In genomic region chr1:19177811-19178210, GRCh38 we compare ENCODE assay signal across 29 cellular contexts.
"Had no signal": no experiment of that assay in that cellular context is flagged by ENCODE, and none has a peak within 500 bp of the region (broad histone marks: within the 10 kb centered on the region; RNA-seq: fewer than 3 reads in every experiment).

No MANE protein-coding gene starts in this region.

- H3K4me1 Mint-ChIP-seq: WTC11 had no signal

- H3K4me3 Mint-ChIP-seq: activated CD4-positive, alpha-beta memory T cell treated with anti-CD3 and anti-CD28 coated beads, Interleukin-2, amount 10 ng/mL, durations not matched to agents 7 days and 5 days; activated CD4-positive, alpha-beta T cell treated with anti-CD3 and anti-CD28 coated beads, Interleukin-2, amount 10 ng/mL, durations not matched to agents 7 days and 5 days; activated naive CD4-positive, alpha-beta T cell treated with anti-CD3 and anti-CD28 coated beads for 36 hours; activated naive CD4-positive, alpha-beta T cell treated with anti-CD3 and anti-CD28 coated beads, Interleukin-2, amount 50 U/mL, for 24 hours; activated naive CD8-positive, alpha-beta T cell treated with anti-CD3 and anti-CD28 coated beads for 36 hours; activated naive CD8-positive, alpha-beta T cell treated with anti-CD3 and anti-CD28 coated beads, Interleukin-2, amount 50 U/mL, for 24 hours; activated T-cell treated with anti-CD3 and anti-CD28 coated beads, Interleukin-2, amount 50 U/mL, for 4 hours; activated T-helper 17 cell treated with anti-CD3 and anti-CD28 coated beads, Interleukin-2, amount 50 U/mL, for 72 hours; WTC11 had no signal

- H3K4me1 ChIP-seq: adrenal gland, body of pancreas, colonic mucosa, esophagus squamous epithelium, gastroesophageal sphincter had no signal

- H3K27ac Mint-ChIP-seq: activated CD4-positive, alpha-beta memory T cell treated with anti-CD3 and anti-CD28 coated beads, Interleukin-2, amount 10 ng/mL, durations not matched to agents 7 days and 5 days; activated CD4-positive, alpha-beta T cell treated with anti-CD3 and anti-CD28 coated beads, Interleukin-2, amount 10 ng/mL, durations not matched to agents 7 days and 5 days; activated naive CD4-positive, alpha-beta T cell treated with anti-CD3 and anti-CD28 coated beads for 36 hours; activated naive CD4-positive, alpha-beta T cell treated with anti-CD3 and anti-CD28 coated beads, Interleukin-2, amount 50 U/mL, for 24 hours; activated naive CD8-positive, alpha-beta T cell treated with anti-CD3 and anti-CD28 coated beads for 36 hours; activated naive CD8-positive, alpha-beta T cell treated with anti-CD3 and anti-CD28 coated beads, Interleukin-2, amount 50 U/mL, for 24 hours; WTC11 had no signal

- H3K27ac ChIP-seq: adrenal gland, body of pancreas, colonic mucosa, epithelial cell of prostate, esophagus squamous epithelium, gastroesophageal sphincter had no signal

- H3K9me3 Mint-ChIP-seq: activated CD4-positive, alpha-beta memory T cell treated with anti-CD3 and anti-CD28 coated beads, Interleukin-2, amount 10 ng/mL, durations not matched to agents 7 days and 5 days; activated CD4-positive, alpha-beta T cell treated with anti-CD3 and anti-CD28 coated beads, Interleukin-2, amount 10 ng/mL, durations not matched to agents 7 days and 5 days; activated naive CD4-positive, alpha-beta T cell treated with anti-CD3 and anti-CD28 coated beads for 36 hours; activated naive CD4-positive, alpha-beta T cell treated with anti-CD3 and anti-CD28 coated beads, Interleukin-2, amount 50 U/mL, for 24 hours; activated naive CD8-positive, alpha-beta T cell treated with anti-CD3 and anti-CD28 coated beads for 36 hours; activated naive CD8-positive, alpha-beta T cell treated with anti-CD3 and anti-CD28 coated beads, Interleukin-2, amount 50 U/mL, for 24 hours; activated T-cell treated with anti-CD3 and anti-CD28 coated beads, Interleukin-2, amount 50 U/mL, for 4 hours; activated T-helper 17 cell treated with anti-CD3 and anti-CD28 coated beads, Interleukin-2, amount 50 U/mL, for 72 hours; WTC11 had no signal

- DNase-seq: activated CD4-positive, alpha-beta memory T cell treated with anti-CD3 and anti-CD28 coated beads, Interleukin-2, amount 10 ng/mL, durations not matched to agents 7 days and 5 days; activated CD4-positive, alpha-beta T cell treated with anti-CD3 and anti-CD28 coated beads for 1 hour; activated CD4-positive, alpha-beta T cell treated with anti-CD3 and anti-CD28 coated beads for 4 hours; activated CD4-positive, alpha-beta T cell treated with anti-CD3 and anti-CD28 coated beads, Interleukin-2, amount 10 ng/mL, durations not matched to agents 7 days and 5 days; activated CD4-positive, alpha-beta T cell treated with anti-CD3 and anti-CD28 coated beads, Interleukin-2, amount 50 U/mL, for 4 hours; activated CD8-positive, alpha-beta memory T cell treated with anti-CD3 and anti-CD28 coated beads, Interleukin-2, amount 50 U/mL, for 48 hours; activated effector memory CD4-positive, alpha-beta T cell treated with Interleukin-2 at 50 U/mL for 16 hours; activated naive CD4-positive, alpha-beta T cell treated with anti-CD3 and anti-CD28 coated beads for 36 hours; activated naive CD8-positive, alpha-beta T cell treated with anti-CD3 and anti-CD28 coated beads for 36 hours; activated naive CD8-positive, alpha-beta T cell treated with anti-CD3 and anti-CD28 coated beads, Interleukin-2, amount 50 U/mL, for 24 hours; activated T-cell treated with anti-CD3 and anti-CD28 coated beads, Interleukin-2, amount 50 U/mL, for 4 hours; adrenal gland; amygdala; aorta; body of pancreas; central memory CD4-positive, alpha-beta T cell; cerebellar nuclear complex; colonic mucosa; effector CD8-positive, alpha-beta T cell; esophagus squamous epithelium; foreskin melanocyte; heart right ventricle had no signal

- H3K9me3 ChIP-seq: adrenal gland, body of pancreas, colonic mucosa, esophagus squamous epithelium, gastroesophageal sphincter, heart right ventricle had no signal

- FAIRE-seq: endometrium, endothelial cell of umbilical vein had no signal

- ATAC-seq: activated naive CD8-positive, alpha-beta T cell treated with anti-CD3 and anti-CD28 coated beads, Interleukin-2, amount 50 U/mL, for 24 hours; activated T-cell treated with anti-CD3 and anti-CD28 coated beads, Interleukin-2, amount 50 U/mL, for 4 hours; activated T-helper 17 cell treated with anti-CD3 and anti-CD28 coated beads, Interleukin-2, amount 50 U/mL, for 72 hours; body of pancreas; gastroesophageal sphincter; heart right ventricle; WTC11 had no signal

- H3K4me3 ChIP-seq: adrenal gland, body of pancreas, colonic mucosa, esophagus squamous epithelium, gastroesophageal sphincter, heart right ventricle had no signal

- H3K27me3 ChIP-seq: adrenal gland, body of pancreas, colonic mucosa, esophagus squamous epithelium, gastroesophageal sphincter, heart right ventricle had no signal

- H3K27me3 Mint-ChIP-seq: activated CD4-positive, alpha-beta memory T cell treated with anti-CD3 and anti-CD28 coated beads, Interleukin-2, amount 10 ng/mL, durations not matched to agents 7 days and 5 days; activated CD4-positive, alpha-beta T cell treated with anti-CD3 and anti-CD28 coated beads, Interleukin-2, amount 10 ng/mL, durations not matched to agents 7 days and 5 days; activated naive CD4-positive, alpha-beta T cell treated with anti-CD3 and anti-CD28 coated beads, Interleukin-2, amount 50 U/mL, for 24 hours; activated naive CD8-positive, alpha-beta T cell treated with anti-CD3 and anti-CD28 coated beads for 36 hours; activated naive CD8-positive, alpha-beta T cell treated with anti-CD3 and anti-CD28 coated beads, Interleukin-2, amount 50 U/mL, for 24 hours; activated T-helper 17 cell treated with anti-CD3 and anti-CD28 coated beads, Interleukin-2, amount 50 U/mL, for 72 hours had no signal
